ENCODE assay signal across 14 cellular contexts in genomic region chr4:1033840-1034551, GRCh38. TPM values are rescaled to one million over a fixed set of nuclear protein-coding genes. Genes with fewer than 3 reads are reported as not detected.
A peak's percentile ranks its signal among the peaks of the same experiment; 100 is the strongest.
DNase-seq lines count a peak whose midpoint lies in the region; ATAC-seq, FAIRE-seq and TF ChIP-seq lines count a peak whose summit lies in the region.
"Had no signal": no experiment of that assay in that cellular context is flagged by ENCODE, and none has a peak within 500 bp of the region (broad histone marks: within the 10 kb centered on the region; RNA-seq: fewer than 3 reads in every experiment).

No MANE protein-coding gene starts in this region.

- no peak for TF ChIP-seq CTCF in A673 (conservative IDR thresholded peaks at IDR 0.05; ENCODE audit: low read depth, low read length)

- no TSS peak for BruUV-seq in A673 (replicated peaks; lab: Mats Ljungman, UMichigan)

- no peaks in the 10 kb centered on the region for H3K27me3 ChIP-seq in A673 (replicated peaks; ENCODE audit: insufficient read depth, low read depth, low read length, poor library complexity)

- H3K27ac ChIP-seq in A673 (ENCODE audit: low read depth, low read length, poor library complexity, severe bottlenecking), result no peak overlapping the region
- H3K27ac ChIP-seq: BLaER1 had no signal

- no peak for FAIRE-seq in GM12891 (lab: Jason Lieb, UNC)
- FAIRE-seq: bronchial epithelial cell had no signal

- H3K4me3 ChIP-seq in A673 (ENCODE audit: low read depth, low read length, poor library complexity, severe bottlenecking), result no peak overlapping the region
- H3K4me3 ChIP-seq: BLaER1 had no signal

- intact Hi-C loops in Right ventricle myocardium superior (cut with DNase I) (no loop called here), posterior cingulate gyrus (cut with DNase I) (loop anchor here (1.0 kb wide), 1 partner anchor 20 kb away; no protein-coding TSS in a partner anchor), A673 (cut with micrococcal nuclease; ENCODE audit: unreplicated experiment) (no loop called here)

- DNase-seq in AG20443 (ENCODE audit: low spot score) (peak; percentile 87), amygdala (lab: John Stamatoyannopoulos, UW) (peak in 46 of 56 donors; percentile 16 to 74 (median 53)), Right ventricle myocardium superior (peak; percentile 76), posterior cingulate gyrus (peak in 9 of 10 donors; percentile 35 to 94 (median 70)), NCI-H1417 treated with DMSO at 0.1 percent for 48 hours (lab: John Stamatoyannopoulos, UW) (no peak), A673 (ENCODE audit: low spot score) (no peak), GM12891 (ENCODE audit: insufficient read length, low spot score) (no peak)
- DNase-seq: naive B cell; NCI-H187 treated with DMSO at 0.1 percent for 48 hours; stimulated activated CD4-positive, alpha-beta T cell treated with anti-CD3 and anti-CD28 coated beads, Interleukin-4, amount 100 ng/mL, for 4 hours; T-helper 9 cell had no signal

- H3K9me3 ChIP-seq in A673 (ENCODE audit: low read depth, low read length, poor library complexity, severe bottlenecking), result no peaks in the 10 kb centered on the region
- H3K9me3 ChIP-seq: BLaER1 had no signal

- CTCF ChIA-PET in A673 (lab: Charles Lee), result no interaction called here

- TF ChIP-seq POLR2A in GM12891 (IDR thresholded peaks at IDR 0.05; ENCODE audit: low read depth, low read length), result no peak

- ATAC-seq in Right ventricle myocardium superior (ENCODE audit: poor library complexity), result peak; percentile 53
- ATAC-seq in HG02981 (IDR thresholded peaks at IDR 0.05; ENCODE audit: unreplicated experiment), result no peak

- POLR2A ChIA-PET in A673 (lab: Charles Lee; ENCODE audit: low non-redundant PET), result no interaction called here

- H3K4me1 ChIP-seq in A673 (ENCODE audit: insufficient read depth, low read length, poor library complexity, severe bottlenecking), result peaks cover 15% of the 10 kb centered on the region

- no peaks in the 10 kb centered on the region for H3K36me3 ChIP-seq in A673 (ENCODE audit: insufficient read depth, low read length, poor library complexity, severe bottlenecking)
- H3K36me3 ChIP-seq: BLaER1 had no signal

TF ChIP-seq in GM12891, 5 proteins besides CTCF, POLR2A, EP300 and RAD21:
- TF ChIP-seq TAF1 (IDR thresholded peaks at IDR 0.05; ENCODE audit: low read depth, low read length) (no peak), SPI1 (IDR thresholded peaks at IDR 0.05; ENCODE audit: low read depth, low read length) (no peak), POU2F2 (IDR thresholded peaks at IDR 0.05; ENCODE audit: low read depth, low read length) (no peak), PAX5 (IDR thresholded peaks at IDR 0.05; ENCODE audit: insufficient read depth, low read length, severe bottlenecking) (no peak), POLR2AphosphoS5 (IDR thresholded peaks at IDR 0.05; ENCODE audit: low read depth, low read length) (no peak)

RNA-seq across cellular contexts. Expression of gene FGFRL1, which starts 22.6 kb away (rescaled TPM):
- total RNA-seq in Right ventricle myocardium superior (22.2 TPM), A673 (2021) (30.4 and 40.8 TPM in 2 replicates)
- 0.46 TPM for polyA plus RNA-seq in GM12891 (2012; ENCODE audit: low read depth, missing spikeins)

RNA-seq across cellular contexts. Expression of gene SLC26A1, which starts 40.8 kb away (rescaled TPM):
- total RNA-seq in Right ventricle myocardium superior (0.19 TPM), A673 (2021) (0.22 and 0.30 TPM in 2 replicates)
- polyA plus RNA-seq in GM12891 (2012; ENCODE audit: low read depth, missing spikeins), result 0.23 TPM

RNA-seq across cellular contexts. Expression of gene IDUA, which starts 47.2 kb away (rescaled TPM):
- total RNA-seq in Right ventricle myocardium superior (8.4 TPM), A673 (2021) (12.0 and 12.3 TPM in 2 replicates)
- 2.3 TPM for polyA plus RNA-seq in GM12891 (2012; ENCODE audit: low read depth, missing spikeins)

Comparison
In these comparisons a context has a peak if more than half of its experiments do, and no peak if none do; other contexts are left out.
1. DNase-seq: peak in AG20443 (single experiment), amygdala (46 of 56), Right ventricle myocardium superior (single experiment) and posterior cingulate gyrus (9 of 10); none in NCI-H1417 treated with DMSO at 0.1 percent for 48 hours (single experiment), A673 (single experiment) and GM12891 (single experiment).